Comparison of ENCODE assay signal across 1 cellular context in the genomic region with DNA sequence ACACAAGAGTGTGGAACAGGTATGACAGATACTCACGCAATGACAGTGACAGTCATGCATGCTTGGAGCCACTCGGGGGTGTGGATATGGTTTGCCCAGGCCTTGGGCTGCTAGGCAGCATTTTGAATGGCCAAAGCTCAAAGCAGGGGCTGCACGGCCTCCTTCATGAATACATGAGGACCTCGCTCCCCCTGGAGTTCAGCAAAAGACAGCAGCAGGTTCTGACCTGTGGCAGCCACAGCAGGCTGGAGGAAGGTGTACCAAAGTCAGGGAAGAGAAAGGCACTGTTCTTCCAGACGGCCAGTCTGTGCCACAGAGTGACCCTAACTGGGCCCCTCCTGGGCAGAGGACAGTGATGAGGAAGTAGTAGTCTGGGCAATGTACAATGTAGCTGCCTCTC.
TF ChIP-seq lines count a peak whose summit lies in the region.

No MANE protein-coding gene starts in this region.

TF ChIP-seq in GM23338, 12 proteins besides CTCF, POLR2A, EP300 and RAD21 (continued from another document):
- no peak for TF ChIP-seq ZNF462 (CRISPR knock-in tag; IDR thresholded peaks at IDR 0.05)
- no peak for TF ChIP-seq ZNF114 (CRISPR knock-in tag; IDR thresholded peaks at IDR 0.05)
- TF ChIP-seq JUNB (IDR thresholded peaks at IDR 0.05; ENCODE audit: unreplicated experiment) = no peak
- TF ChIP-seq, protein P1, sequence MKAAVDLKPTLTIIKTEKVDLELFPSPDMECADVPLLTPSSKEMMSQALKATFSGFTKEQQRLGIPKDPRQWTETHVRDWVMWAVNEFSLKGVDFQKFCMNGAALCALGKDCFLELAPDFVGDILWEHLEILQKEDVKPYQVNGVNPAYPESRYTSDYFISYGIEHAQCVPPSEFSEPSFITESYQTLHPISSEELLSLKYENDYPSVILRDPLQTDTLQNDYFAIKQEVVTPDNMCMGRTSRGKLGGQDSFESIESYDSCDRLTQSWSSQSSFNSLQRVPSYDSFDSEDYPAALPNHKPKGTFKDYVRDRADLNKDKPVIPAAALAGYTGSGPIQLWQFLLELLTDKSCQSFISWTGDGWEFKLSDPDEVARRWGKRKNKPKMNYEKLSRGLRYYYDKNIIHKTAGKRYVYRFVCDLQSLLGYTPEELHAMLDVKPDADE (IDR thresholded peaks at IDR 0.05) = no peak
